In the genomic region with DNA sequence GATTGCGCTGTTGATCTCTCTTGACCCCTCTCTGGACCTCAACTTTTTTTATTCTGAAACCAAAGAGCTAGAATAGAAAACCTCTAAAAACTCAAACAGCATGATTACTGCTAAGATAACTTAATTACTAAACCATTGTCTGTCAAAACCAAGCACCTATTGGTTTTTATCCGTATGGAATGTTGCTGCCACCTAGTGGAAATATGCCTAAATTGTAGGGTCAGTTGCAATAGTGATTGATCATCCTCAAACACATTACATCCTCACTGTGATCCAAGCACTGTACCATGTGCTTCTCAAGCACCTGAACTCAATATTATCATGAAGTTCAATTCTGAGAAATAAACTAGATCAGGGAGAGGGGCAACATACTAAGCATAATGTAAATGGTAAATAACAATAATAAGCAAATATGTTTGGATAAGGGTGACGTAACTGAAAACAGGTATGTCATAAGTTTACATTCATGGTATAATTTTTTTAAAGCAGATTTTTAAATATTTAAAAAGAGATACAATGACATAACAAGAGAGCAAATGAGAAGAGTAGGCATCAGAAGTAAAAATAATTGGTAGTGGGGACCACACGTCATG, we compare ENCODE assay signal across 9 cellular contexts. TPM values are rescaled to one million over a fixed set of nuclear protein-coding genes. Genes with fewer than 3 reads are reported as not detected.
A peak's percentile ranks its signal among the peaks of the same experiment; 100 is the strongest.
DNase-seq lines count a peak whose midpoint lies in the region; ATAC-seq and TF ChIP-seq lines count a peak whose summit lies in the region.
"Had no signal": no experiment of that assay in that cellular context is flagged by ENCODE, and none has a peak within 500 bp of the region (broad histone marks: within the 10 kb centered on the region; RNA-seq: fewer than 3 reads in every experiment).

No MANE protein-coding gene starts in this region.

- peak in 2 of 3 donors; percentile 43 to 64 for DNase-seq in CD4-positive, CD25-positive, alpha-beta regulatory T cell
- DNase-seq in GM13976 (ENCODE audit: low spot score) (peak; percentile 60), NCI-H2227 treated with DMSO at 0.1 percent for 48 hours (lab: John Stamatoyannopoulos, UW) (peak; percentile 1), glutamatergic neuron (no peak)
- peak; percentile 1 to 3 for DNase-seq in activated CD4-positive, alpha-beta T cell treated with anti-CD3 and anti-CD28 coated beads, Interleukin-2, amount 50 U/mL, for 4 hours
- DNase-seq in stimulated activated CD8-positive, alpha-beta memory T cell treated with anti-CD3 and anti-CD28 coated beads, Interleukin-12 subunit alpha, Interleukin-12 subunit beta, amount 100 ng/mL, for 1 hour (ENCODE audit: low read depth) = peak; percentile 7

- no peaks in the 10 kb centered on the region for H3K9me3 Mint-ChIP-seq in CD4-positive, CD25-positive, alpha-beta regulatory T cell
- H3K9me3 Mint-ChIP-seq in glutamatergic neuron (ENCODE audit: unreplicated experiment) = peaks cover under 1% of the 10 kb centered on the region
- H3K9me3 Mint-ChIP-seq: stimulated activated naive CD8-positive, alpha-beta T cell treated with anti-CD3 and anti-CD28 coated beads, Interleukin-15, Interleukin-2, amounts not matched to agents 100 ng/mL and 50 ng/mL, for 24 hours had no signal

- no peaks in the 10 kb centered on the region for H3K36me3 ChIP-seq in CD4-positive, CD25-positive, alpha-beta regulatory T cell (ENCODE audit: control insufficient read depth, insufficient read depth, low read length)

- peak in 1 of 2 donors; percentile 60 for ATAC-seq in CD4-positive, CD25-positive, alpha-beta regulatory T cell (ENCODE audit: low read depth in 2 of 2)
- peak; percentile 78 for ATAC-seq in HG02973 (IDR thresholded peaks at IDR 0.05; ENCODE audit: unreplicated experiment)
- no peak for ATAC-seq in HG03025 (IDR thresholded peaks at IDR 0.05; ENCODE audit: low FRiP score, unreplicated experiment)

- H3K4me1 Mint-ChIP-seq in CD4-positive, CD25-positive, alpha-beta regulatory T cell = no peaks in the 10 kb centered on the region
- H3K4me1 Mint-ChIP-seq in glutamatergic neuron (ENCODE audit: low read depth, unreplicated experiment) = peaks cover 14% of the 10 kb centered on the region

- H3K36me3 Mint-ChIP-seq in CD4-positive, CD25-positive, alpha-beta regulatory T cell = no peaks in the 10 kb centered on the region
- no peaks in the 10 kb centered on the region for H3K36me3 Mint-ChIP-seq in glutamatergic neuron (ENCODE audit: unreplicated experiment)

- H3K4me3 Mint-ChIP-seq in CD4-positive, CD25-positive, alpha-beta regulatory T cell = no peak overlapping the region
- no peak overlapping the region for H3K4me3 Mint-ChIP-seq in glutamatergic neuron (ENCODE audit: unreplicated experiment)
- H3K4me3 Mint-ChIP-seq: stimulated activated naive CD8-positive, alpha-beta T cell treated with anti-CD3 and anti-CD28 coated beads, Interleukin-15, Interleukin-2, amounts not matched to agents 100 ng/mL and 50 ng/mL, for 24 hours had no signal

- H3K4me1 ChIP-seq in CD4-positive, CD25-positive, alpha-beta regulatory T cell (ENCODE audit: control insufficient read depth, insufficient read depth, low read length, poor library complexity, severe bottlenecking) = no peaks in the 10 kb centered on the region

- peaks cover 4% of the 10 kb centered on the region for H3K27me3 Mint-ChIP-seq in CD4-positive, CD25-positive, alpha-beta regulatory T cell
- no peaks in the 10 kb centered on the region for H3K27me3 Mint-ChIP-seq in glutamatergic neuron (ENCODE audit: unreplicated experiment)

- no peak overlapping the region for H3K4me3 ChIP-seq in CD4-positive, CD25-positive, alpha-beta regulatory T cell (ENCODE audit: low read depth, low read length)

- H3K9me3 ChIP-seq in CD4-positive, CD25-positive, alpha-beta regulatory T cell (ENCODE audit: control insufficient read depth in 2 of 2, low read length in 2 of 2) = no peaks in the 10 kb centered on the region

- in situ Hi-C loops in GM13976 (cut with MboI; ENCODE audit: low sequenced_read_pairs, unreplicated experiment) = loop anchor here (10.0 kb wide), 2 partner anchors 135 to 245 kb away; no protein-coding TSS in a partner anchor

- H3K27me3 ChIP-seq in CD4-positive, CD25-positive, alpha-beta regulatory T cell (ENCODE audit: control insufficient read depth, insufficient read depth, low read length) = no peaks in the 10 kb centered on the region

- no peak overlapping the region for H3K27ac ChIP-seq in CD4-positive, CD25-positive, alpha-beta regulatory T cell (ENCODE audit: insufficient read depth, low read length, poor library complexity, severe bottlenecking)

- TF ChIP-seq CTCF in GM13976 (IDR thresholded peaks at IDR 0.05; ENCODE audit: borderline replicate concordance, control extremely low read depth, extremely low read depth, insufficient read depth, missing control alignments) (peak; percentile 46), glutamatergic neuron (IDR thresholded peaks at IDR 0.05; ENCODE audit: partially characterized antibody, unreplicated experiment) (peak; percentile 91)

- H3K27ac Mint-ChIP-seq in CD4-positive, CD25-positive, alpha-beta regulatory T cell = no peak overlapping the region
- H3K27ac Mint-ChIP-seq in glutamatergic neuron (ENCODE audit: unreplicated experiment) = no peak overlapping the region
- H3K27ac Mint-ChIP-seq: stimulated activated naive CD8-positive, alpha-beta T cell treated with anti-CD3 and anti-CD28 coated beads, Interleukin-15, Interleukin-2, amounts not matched to agents 100 ng/mL and 50 ng/mL, for 24 hours had no signal

RNA-seq across cellular contexts. Expression of a gene that starts 3.8 kb away (rescaled TPM):
- total RNA-seq in CD4-positive, CD25-positive, alpha-beta regulatory T cell = not detected
- not detected for polyA plus RNA-seq in CD4-positive, CD25-positive, alpha-beta regulatory T cell
- not detected for total RNA-seq in glutamatergic neuron (ENCODE audit: unreplicated experiment)

RNA-seq across cellular contexts. Expression of a gene that starts 6.2 kb away (rescaled TPM):
- not detected for total RNA-seq in CD4-positive, CD25-positive, alpha-beta regulatory T cell
- not detected for polyA plus RNA-seq in CD4-positive, CD25-positive, alpha-beta regulatory T cell
- not detected for total RNA-seq in glutamatergic neuron (ENCODE audit: unreplicated experiment)

RNA-seq across cellular contexts. Expression of a gene that starts 26.7 kb away (rescaled TPM):
- not detected for total RNA-seq in CD4-positive, CD25-positive, alpha-beta regulatory T cell
- polyA plus RNA-seq in CD4-positive, CD25-positive, alpha-beta regulatory T cell = not detected
- total RNA-seq in glutamatergic neuron (ENCODE audit: unreplicated experiment) = not detected

RNA-seq across cellular contexts. Expression of a gene that starts 43.1 kb away (rescaled TPM):
- total RNA-seq in CD4-positive, CD25-positive, alpha-beta regulatory T cell = not detected
- polyA plus RNA-seq in CD4-positive, CD25-positive, alpha-beta regulatory T cell = not detected
- total RNA-seq in glutamatergic neuron (ENCODE audit: unreplicated experiment) = not detected
